8 cellular contexts compared by ENCODE assay signal in the genomic region with DNA sequence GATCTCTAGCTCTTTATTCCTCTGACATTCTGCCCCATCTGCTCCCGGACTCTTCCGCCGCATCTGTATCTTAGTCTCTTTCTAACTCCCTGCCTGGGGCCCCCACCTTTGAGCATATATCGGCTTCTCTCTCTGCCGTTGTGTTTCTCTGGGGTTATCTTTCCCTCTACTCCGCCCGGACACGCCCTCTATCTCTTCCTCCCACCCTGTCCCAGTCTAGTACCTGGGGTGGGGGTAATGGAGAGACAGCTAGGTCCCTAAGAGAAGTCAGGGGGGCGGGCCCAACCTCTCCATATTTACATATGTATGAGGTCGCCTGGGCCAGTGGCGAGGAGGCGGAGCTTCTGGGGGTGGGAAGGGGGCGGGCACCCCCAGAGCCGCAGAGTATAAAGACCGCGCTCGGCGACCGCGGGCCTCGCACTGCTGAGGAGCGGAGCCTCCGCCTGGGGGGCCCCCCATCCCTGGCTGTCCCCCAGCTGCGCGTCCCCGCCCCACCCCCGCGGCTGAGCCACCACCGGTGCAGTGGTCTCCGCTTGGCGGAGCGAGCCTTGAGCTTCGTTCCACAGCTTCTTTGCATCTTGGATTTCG. TPM values are rescaled to one million over a fixed set of nuclear protein-coding genes. Genes with fewer than 3 reads are reported as not detected.
DNase-seq lines count a peak whose midpoint lies in the region; ATAC-seq and TF ChIP-seq lines count a peak whose summit lies in the region.

A gene with protein sequence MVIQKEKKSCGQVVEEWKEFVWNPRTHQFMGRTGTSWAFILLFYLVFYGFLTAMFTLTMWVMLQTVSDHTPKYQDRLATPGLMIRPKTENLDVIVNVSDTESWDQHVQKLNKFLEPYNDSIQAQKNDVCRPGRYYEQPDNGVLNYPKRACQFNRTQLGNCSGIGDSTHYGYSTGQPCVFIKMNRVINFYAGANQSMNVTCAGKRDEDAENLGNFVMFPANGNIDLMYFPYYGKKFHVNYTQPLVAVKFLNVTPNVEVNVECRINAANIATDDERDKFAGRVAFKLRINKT (plus strand): TSS at position 418 of the 588 bp plus-strand sequence. CDS start 593 bp downstream, outside the sequence.

- H3K4me3 Mint-ChIP-seq in activated naive CD4-positive, alpha-beta T cell treated with anti-CD3 and anti-CD28 coated beads for 36 hours, result peak within 1 kb of the TSS; percentile 62
- peak within 1 kb of the TSS; percentile 94 for H3K4me3 Mint-ChIP-seq in glutamatergic neuron (ENCODE audit: unreplicated experiment)

- WGBS in suprapubic skin, result 1% methylated on average over 23 of the region's 34 CpGs

- peaks cover 22% of the 10 kb centered on the region for H3K27me3 Mint-ChIP-seq in activated naive CD4-positive, alpha-beta T cell treated with anti-CD3 and anti-CD28 coated beads for 36 hours (ENCODE audit: low read depth)
- peaks cover 18% of the 10 kb centered on the region for H3K27me3 Mint-ChIP-seq in glutamatergic neuron (ENCODE audit: unreplicated experiment)

- DNase-seq in BE2C (peak; percentile 76), RWPE2 (ENCODE audit: low spot score) (no peak), glutamatergic neuron (peak; percentile 86), osteoblast (ENCODE audit: insufficient read length, low spot score, missing footprints) (peak; percentile 86), suprapubic skin (ENCODE audit: low spot score in 2 of 2) (peak in 1 of 2 donors; percentile 84)
- DNase-seq in activated naive CD4-positive, alpha-beta T cell treated with anti-CD3 and anti-CD28 coated beads for 36 hours, result peak; percentile 78

- no peak within 1 kb of the TSS for H3K27ac Mint-ChIP-seq in activated naive CD4-positive, alpha-beta T cell treated with anti-CD3 and anti-CD28 coated beads for 36 hours
- peak within 1 kb of the TSS; percentile 87 for H3K27ac Mint-ChIP-seq in glutamatergic neuron (ENCODE audit: unreplicated experiment)

- H3K79me2 ChIP-seq in osteoblast (ENCODE audit: insufficient read depth, low read length), result no peaks in the 10 kb centered on the region

- H2AFZ ChIP-seq in osteoblast (ENCODE audit: low read length), result peak within 1 kb of the TSS; percentile 7

- TF ChIP-seq EP300 in suprapubic skin (IDR thresholded peaks at IDR 0.05), result no peak

- no peak for TF ChIP-seq POLR2A in suprapubic skin (IDR thresholded peaks at IDR 0.05)

- intact Hi-C loops in activated naive CD4-positive, alpha-beta T cell treated with anti-CD3 and anti-CD28 coated beads for 36 hours (cut with micrococcal nuclease), result loop anchor here (1.0 to 5.0 kb wide), 2 partner anchors 35 to 67 kb away; a partner anchor contains a TSS

- no peaks in the 10 kb centered on the region for H3K36me3 Mint-ChIP-seq in activated naive CD4-positive, alpha-beta T cell treated with anti-CD3 and anti-CD28 coated beads for 36 hours (ENCODE audit: low read depth)
- H3K36me3 Mint-ChIP-seq in glutamatergic neuron (ENCODE audit: unreplicated experiment), result peaks cover 4% of the 10 kb centered on the region

- H3K36me3 ChIP-seq in BE2C, result no peaks in the 10 kb centered on the region
- H3K36me3 ChIP-seq in RWPE2 (ENCODE audit: low read depth), result no peaks in the 10 kb centered on the region
- no peaks in the 10 kb centered on the region for H3K36me3 ChIP-seq in osteoblast (ENCODE audit: insufficient read depth, low read length)
- H3K36me3 ChIP-seq in suprapubic skin, result no peaks in the 10 kb centered on the region

- no peaks in the 10 kb centered on the region for H4K20me1 ChIP-seq in osteoblast (ENCODE audit: insufficient read depth, low read length)

- CTCF ChIA-PET in activated naive CD4-positive, alpha-beta T cell treated with anti-CD3 and anti-CD28 coated beads for 36 hours (lab: Charles Lee), result interaction anchor here (2.4 to 2.9 kb wide), 2 partner anchors 19 to 37 kb away, joined by 12 to 20 read pairs; a partner anchor contains a TSS

- no peak within 1 kb of the TSS for H3K27ac ChIP-seq in RWPE2 (ENCODE audit: poor library complexity, severe bottlenecking)
- H3K27ac ChIP-seq in osteoblast (ENCODE audit: low read depth, low read length), result no peak within 1 kb of the TSS
- no peak within 1 kb of the TSS for H3K27ac ChIP-seq in suprapubic skin

- peaks cover 18% of the 10 kb centered on the region for H3K4me1 Mint-ChIP-seq in activated naive CD4-positive, alpha-beta T cell treated with anti-CD3 and anti-CD28 coated beads for 36 hours (ENCODE audit: low read depth)
- H3K4me1 Mint-ChIP-seq in glutamatergic neuron (ENCODE audit: low read depth, unreplicated experiment), result peaks cover 19% of the 10 kb centered on the region

- H3K27me3 ChIP-seq in BE2C (peaks cover 17% of the 10 kb centered on the region), RWPE2 (ENCODE audit: insufficient read depth, poor library complexity, severe bottlenecking) (peaks cover 41% of the 10 kb centered on the region), osteoblast (ENCODE audit: insufficient read depth, low read length) (peaks cover 55% of the 10 kb centered on the region), suprapubic skin (peaks cover 40% of the 10 kb centered on the region)

- H3K4me3 ChIP-seq in BE2C (ENCODE audit: low read depth, low read length) (peak within 1 kb of the TSS; percentile 40), RWPE2 (ENCODE audit: severe bottlenecking) (no peak within 1 kb of the TSS), osteoblast (ENCODE audit: insufficient read depth, low read length) (peak within 1 kb of the TSS; percentile 47), suprapubic skin (peak within 1 kb of the TSS; percentile 60)

- H3K9me3 ChIP-seq in BE2C (no peaks in the 10 kb centered on the region), RWPE2 (ENCODE audit: severe bottlenecking) (no peaks in the 10 kb centered on the region), osteoblast (ENCODE audit: low read depth, low read length) (no peaks in the 10 kb centered on the region), suprapubic skin (no peaks in the 10 kb centered on the region)

- H3K4me2 ChIP-seq in osteoblast (ENCODE audit: insufficient read depth, low read length), result peak within 1 kb of the TSS; percentile 58

- ATAC-seq in HG02852 (IDR thresholded peaks at IDR 0.05; ENCODE audit: unreplicated experiment) (peak; percentile 40), RWPE2 (ENCODE audit: low read depth) (peak; percentile 78), GM18873 (IDR thresholded peaks at IDR 0.05; ENCODE audit: low FRiP score, unreplicated experiment) (no peak)

- H3K4me1 ChIP-seq in BE2C, result no peaks in the 10 kb centered on the region
- H3K4me1 ChIP-seq in RWPE2 (ENCODE audit: insufficient read depth, poor library complexity, severe bottlenecking), result no peaks in the 10 kb centered on the region
- no peaks in the 10 kb centered on the region for H3K4me1 ChIP-seq in osteoblast (ENCODE audit: insufficient read depth, low read length)
- H3K4me1 ChIP-seq in suprapubic skin, result peaks cover 21% of the 10 kb centered on the region

- TF ChIP-seq CTCF in BE2C (IDR thresholded peaks at IDR 0.05; ENCODE audit: low read depth, low read length) (no peak), RWPE2 (IDR thresholded peaks at IDR 0.05; ENCODE audit: poor library complexity, severe bottlenecking) (no peak), glutamatergic neuron (IDR thresholded peaks at IDR 0.05; ENCODE audit: partially characterized antibody, unreplicated experiment) (no peak), osteoblast (IDR thresholded peaks at IDR 0.05; ENCODE audit: extremely low read depth, low read depth, low read length) (no peak), suprapubic skin (IDR thresholded peaks at IDR 0.05) (no peak)

- H3K9me3 Mint-ChIP-seq in activated naive CD4-positive, alpha-beta T cell treated with anti-CD3 and anti-CD28 coated beads for 36 hours, result no peaks in the 10 kb centered on the region
- H3K9me3 Mint-ChIP-seq in glutamatergic neuron (ENCODE audit: unreplicated experiment), result peaks cover 15% of the 10 kb centered on the region

RNA-seq across cellular contexts. Expression of the gene that starts here (rescaled TPM):
- not detected for polyA plus RNA-seq in BE2C (2012; ENCODE audit: insufficient read depth, insufficient read length, low read depth)
- total RNA-seq in activated naive CD4-positive, alpha-beta T cell treated with anti-CD3 and anti-CD28 coated beads for 36 hours, result under 1 TPM; 0.14 to 0.30 TPM
- total RNA-seq in glutamatergic neuron (ENCODE audit: unreplicated experiment) (11.3 TPM), osteoblast (under 0.01 TPM in 1 of 2 replicates, not detected in the other), suprapubic skin (1 to 10 TPM in 1 of 4 donors, under 1 TPM in 3; 0.49 to 4.2 (median 0.74) TPM)

Comparison
In these comparisons a context has a peak if more than half of its experiments do, and no peak if none do; other contexts are left out.
1. Peak in DNase-seq in activated naive CD4-positive, alpha-beta T cell treated with anti-CD3 and anti-CD28 coated beads for 36 hours; RNA of the gene not detected or under 1 TPM.
2. Peak in DNase-seq, H3K4me3 ChIP-seq and H3K4me2 ChIP-seq in osteoblast; RNA of the gene not detected or under 1 TPM.